In the genomic region with DNA sequence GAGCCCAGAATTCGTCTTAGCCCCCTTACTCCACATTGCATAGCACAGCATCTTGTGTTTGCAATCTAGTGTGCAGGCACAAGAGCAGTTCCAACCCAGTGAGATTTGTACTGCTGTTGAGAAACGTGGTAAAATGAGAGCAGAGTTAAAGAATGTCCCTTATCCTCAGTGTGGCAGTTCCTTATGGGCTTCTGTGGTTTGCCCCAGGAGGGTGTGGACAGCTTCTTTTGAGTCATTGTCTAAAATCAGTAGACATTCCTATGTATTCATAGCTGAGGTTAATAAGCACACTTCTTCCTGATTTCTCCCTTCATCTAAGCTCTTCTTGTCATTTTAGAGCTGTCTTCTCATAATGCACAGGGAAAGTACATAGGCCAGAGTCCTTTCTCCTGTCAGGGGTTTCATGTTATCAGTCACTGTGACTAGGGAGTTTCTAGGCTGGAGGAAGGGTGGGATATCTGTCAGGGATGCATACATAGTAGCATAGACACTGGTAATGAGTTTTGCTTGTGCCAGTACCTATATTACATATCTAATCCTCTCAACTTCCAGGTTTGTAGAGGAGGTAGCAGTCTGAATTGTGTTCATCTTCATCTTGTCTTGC, we compare ENCODE assay signal across 18 cellular contexts. TPM values are rescaled to one million over a fixed set of nuclear protein-coding genes. Genes with fewer than 3 reads are reported as not detected.
DNase-seq lines count a peak whose midpoint lies in the region; ATAC-seq, FAIRE-seq and TF ChIP-seq lines count a peak whose summit lies in the region.
"Had no signal": no experiment of that assay in that cellular context is flagged by ENCODE, and none has a peak within 500 bp of the region (broad histone marks: within the 10 kb centered on the region; RNA-seq: fewer than 3 reads in every experiment).

No MANE protein-coding gene starts in this region.

- ATAC-seq in HG02610 (IDR thresholded peaks at IDR 0.05; ENCODE audit: unreplicated experiment): peak; percentile 67
- ATAC-seq in aorta (ENCODE audit: low FRiP score): no peak
- ATAC-seq in HG03378 (IDR thresholded peaks at IDR 0.05; ENCODE audit: unreplicated experiment): no peak
- ATAC-seq: WTC11 had no signal

- in situ Hi-C loops in ACHN (cut with HindIII; ENCODE audit: low pct_ligation_motif_present, low pct_unique_long_range_greater_than_20kb, low sequenced_read_pairs): no loop called here

- intact Hi-C loops in aorta (cut with DNase I): no loop called here

- H3K4me3 ChIP-seq in keratinocyte (ENCODE audit: control insufficient read depth in 2 of 3, extremely low read depth in 1 of 3, insufficient read depth in 2 of 3, low read depth in 1 of 3, low read length in 3 of 3): no peak overlapping the region
- H3K4me3 ChIP-seq in aorta (ENCODE audit: low read length in 2 of 2): no peak overlapping the region
- H3K4me3 ChIP-seq: spleen, suprapubic skin had no signal

- dilution Hi-C loops in keratinocyte (cut with MboI; ENCODE audit: extremely low pct_ligation_motif_present, low sequenced_read_pairs): loop anchor here (25.0 kb wide), 1 partner anchor 264 kb away; no protein-coding TSS in a partner anchor

- no peaks in the 10 kb centered on the region for H3K79me2 ChIP-seq in keratinocyte (ENCODE audit: control insufficient read depth, insufficient read depth, low read length)

- H3K9me3 ChIP-seq in keratinocyte (ENCODE audit: control insufficient read depth, low read depth, low read length) (no peaks in the 10 kb centered on the region), aorta (ENCODE audit: control insufficient read depth, low read length) (no peaks in the 10 kb centered on the region)
- H3K9me3 ChIP-seq: spleen, suprapubic skin had no signal

- H3K9ac ChIP-seq in keratinocyte (ENCODE audit: control insufficient read depth, extremely low read depth, insufficient read depth, low read length): no peak overlapping the region

- FAIRE-seq in keratinocyte (lab: Jason Lieb, UNC): peak; percentile 67

- no peak for TF ChIP-seq CTCF in keratinocyte (optimal IDR thresholded peaks at IDR 0.05 in 1 of 3, IDR thresholded peaks at IDR 0.05 in 1 of 3, conservative IDR thresholded peaks at IDR 0.05 in 1 of 3; ENCODE audit: extremely low read depth in 1 of 3, insufficient read depth in 2 of 3, low read length in 3 of 3)

- peaks cover 7% of the 10 kb centered on the region for H3K4me1 ChIP-seq in keratinocyte (ENCODE audit: control insufficient read depth, extremely low read depth, insufficient read depth, low read length)
- H3K4me1 ChIP-seq in aorta (ENCODE audit: control insufficient read depth in 1 of 2, insufficient read depth in 2 of 2, low read length in 2 of 2): peaks cover 0 to 2% of the 10 kb centered on the region in 2 donors
- H3K4me1 ChIP-seq: spleen, suprapubic skin had no signal

- no peaks in the 10 kb centered on the region for H3K9me1 ChIP-seq in keratinocyte (ENCODE audit: control insufficient read depth, extremely low read depth, insufficient read depth, low read length)

- H2AFZ ChIP-seq in keratinocyte (ENCODE audit: control insufficient read depth, low read length): no peak overlapping the region

- no peak overlapping the region for H3K27ac ChIP-seq in keratinocyte (ENCODE audit: control insufficient read depth, insufficient read depth, low read length)
- H3K27ac ChIP-seq in aorta (ENCODE audit: low read depth in 1 of 2, low read length in 2 of 2): no peak overlapping the region
- H3K27ac ChIP-seq: spleen, suprapubic skin had no signal

- 71 to 73% methylated on average over 2 of the region's 2 CpGs for WGBS in aorta, 2 donors

- DNase-seq in ACHN (peak; percentile 64), amniotic epithelial cell (ENCODE audit: low read depth) (peak; percentile 67), keratinocyte (ENCODE audit: low read depth, low spot score) (no peak), aorta (no peak), activated gamma-delta T cell (lab: John Stamatoyannopoulos, UW) (no peak), SHP77 treated with DMSO at 0.1 percent for 48 hours (lab: John Stamatoyannopoulos, UW) (no peak)
- DNase-seq: activated naive CD4-positive, alpha-beta T cell treated with anti-CD3 and anti-CD28 coated beads, Interleukin-2, amount 10 ng/mL, durations not matched to agents 7 days and 5 days; DMS 273 treated with DMSO at 0.1 percent for 48 hours; erythroblast; mesendoderm; NCI-H2029; NK-92 treated with Interleukin-12 subunit alpha and Interleukin-12 subunit beta, amount 100 ng/mL, for 24 hours; nucleus accumbens; spleen had no signal

- no peak overlapping the region for H3K4me2 ChIP-seq in keratinocyte (ENCODE audit: control insufficient read depth, extremely low read depth, insufficient read depth, low read depth, low read length)

- no peaks in the 10 kb centered on the region for H4K20me1 ChIP-seq in keratinocyte (ENCODE audit: control insufficient read depth, extremely low read depth, insufficient read depth, low read length)

- H3K27me3 ChIP-seq in keratinocyte (ENCODE audit: control insufficient read depth, extremely low read depth, insufficient read depth, low read length) (no peaks in the 10 kb centered on the region), aorta (ENCODE audit: control insufficient read depth in 1 of 2, insufficient read depth in 2 of 2, low read length in 1 of 2) (no peaks in the 10 kb centered on the region)
- H3K27me3 ChIP-seq: spleen, suprapubic skin had no signal

- H3K36me3 ChIP-seq in keratinocyte (ENCODE audit: control insufficient read depth in 2 of 2, extremely low read depth in 1 of 2, insufficient read depth in 2 of 2, low read length in 2 of 2) (no peaks in the 10 kb centered on the region), aorta (ENCODE audit: control insufficient read depth in 1 of 2, insufficient read depth in 2 of 2, low read length in 1 of 2) (no peaks in the 10 kb centered on the region)
- H3K36me3 ChIP-seq: spleen, suprapubic skin had no signal

RNA-seq across cellular contexts. Expression of gene CAVIN4, which starts 2.0 kb away (rescaled TPM):
- polyA plus RNA-seq in keratinocyte (0.10 to 0.18 TPM (median 0.18 TPM) in 3 replicates), aorta (under 1 TPM; 0.41 to 0.50 TPM)
- polyA plus RNA-seq in keratinocyte (2011; ENCODE audit: low read depth): not detected
- polyA plus RNA-seq in keratinocyte (2011; cell fraction: cytosol; rRNA removed): 0.12 TPM in 1 of 2 replicates, not detected in the other
- 0.44 and 0.70 TPM in 2 replicates for polyA plus RNA-seq in keratinocyte (2011; cell fraction: nucleus; rRNA removed)
- 0.16 and 0.23 TPM in 2 replicates for polyA plus RNA-seq in keratinocyte (2012; ENCODE audit: low replicate concordance)
- 0.07 to 0.45 TPM in 2 of 3 replicates, not detected in the other for polyA minus RNA-seq in keratinocyte
- polyA minus RNA-seq in keratinocyte (2011; cell fraction: cytosol; rRNA and poly(A)+ RNA removed): not detected
- 0.32 and 0.62 TPM in 2 replicates for polyA minus RNA-seq in keratinocyte (2011; cell fraction: nucleus; rRNA and poly(A)+ RNA removed)
- 1 to 10 TPM; 1.1 to 1.3 TPM for total RNA-seq in aorta

Comparison
In these comparisons a context has a peak if more than half of its experiments do, and no peak if none do; other contexts are left out.
1. DNase-seq: peak in ACHN (single experiment) and amniotic epithelial cell (single experiment); none in keratinocyte (single experiment), aorta (0 of 2), activated gamma-delta T cell (single experiment) and SHP77 treated with DMSO at 0.1 percent for 48 hours (single experiment).